ENCODE assay signal across 17 cellular contexts in genomic region chr3:61961882-61962281, GRCh38.
DNase-seq lines count a peak whose midpoint lies in the region; ATAC-seq and TF ChIP-seq lines count a peak whose summit lies in the region.
"Had no signal": no experiment of that assay in that cellular context is flagged by ENCODE, and none has a peak within 500 bp of the region (broad histone marks: within the 10 kb centered on the region; RNA-seq: fewer than 3 reads in every experiment).

No MANE protein-coding gene starts in this region.

- CTCF ChIA-PET in WTC11 (lab: Charles Lee): interaction anchor here (1.8 kb wide), 1 partner anchor 25 kb away, joined by 11 read pairs; no protein-coding TSS in a partner anchor

- H3K4me2 ChIP-seq in neural cell (ENCODE audit: low read length): no peak overlapping the region
- no peak overlapping the region for H3K4me2 ChIP-seq in hepatocyte
- H3K4me2 ChIP-seq: BLaER1 had no signal

- WGBS in hepatocyte (ENCODE audit: low lambda C conversion rate, missing lambda C conversion rate): 65% methylated on average over 4 of the region's 4 CpGs

- no peak overlapping the region for H3K4me3 Mint-ChIP-seq in WTC11
- H3K4me3 Mint-ChIP-seq: CD8-positive, alpha-beta memory T cell had no signal

- H2AFZ ChIP-seq in neural cell (ENCODE audit: low read depth, low read length) (no peak overlapping the region), hepatocyte (no peak overlapping the region)

- H3F3A ChIP-seq in neural cell (ENCODE audit: insufficient read depth, low read length, poor library complexity, severe bottlenecking): no peaks in the 10 kb centered on the region

- H3K9me2 ChIP-seq in neural cell (ENCODE audit: insufficient read depth, low read length): no peaks in the 10 kb centered on the region
- no peaks in the 10 kb centered on the region for H3K9me2 ChIP-seq in hepatocyte (replicated peaks; ENCODE audit: insufficient read depth)

- POLR2A ChIA-PET in WTC11 (lab: Charles Lee): no interaction called here

- peaks cover 67% of the 10 kb centered on the region for H3K4me1 Mint-ChIP-seq in WTC11
- H3K4me1 Mint-ChIP-seq: CD8-positive, alpha-beta memory T cell had no signal

- H3K36me3 Mint-ChIP-seq in WTC11: no peaks in the 10 kb centered on the region
- H3K36me3 Mint-ChIP-seq: CD8-positive, alpha-beta memory T cell had no signal

- H3K27ac Mint-ChIP-seq in WTC11: peak overlapping the region; percentile 17; the same call in 1 of the 2 replicates
- H3K27ac Mint-ChIP-seq: CD8-positive, alpha-beta memory T cell had no signal

- DNase-seq in D341Med (ENCODE audit: low spot score) (peak; percentile 57), NCI-H524 (lab: John Stamatoyannopoulos, UW) (peak; percentile 46 to 87), WTC11 (ENCODE audit: low spot score) (no peak), GOT3 (lab: John Stamatoyannopoulos, UW) (no peak), hepatocyte (ENCODE audit: low spot score) (no peak), activated T-cell treated with anti-CD3 and anti-CD28 coated beads for 4 hours (no peak)
- no peak for DNase-seq in stimulated activated CD8-positive, alpha-beta memory T cell treated with anti-CD3 and anti-CD28 coated beads, Interleukin-4, amount 100 ng/mL, for 48 hours
- DNase-seq: 8988T; AML-193; Caco-2; CD8-positive, alpha-beta memory T cell; DMS 273 treated with DMSO at 0.1 percent for 48 hours; DMS79 had no signal

- no peaks in the 10 kb centered on the region for H3K4me1 ChIP-seq in hepatocyte (ENCODE audit: insufficient read depth)
- H3K4me1 ChIP-seq: BLaER1 had no signal

- no peak for TF ChIP-seq CTCF in WTC11 (IDR thresholded peaks at IDR 0.05)
- TF ChIP-seq CTCF in neural cell (IDR thresholded peaks at IDR 0.05; ENCODE audit: poor library complexity, severe bottlenecking): no peak
- no peak for TF ChIP-seq CTCF in hepatocyte (IDR thresholded peaks at IDR 0.05; ENCODE audit: poor library complexity)

- no peaks in the 10 kb centered on the region for H3K9me3 ChIP-seq in neural cell (ENCODE audit: low read length)
- H3K9me3 ChIP-seq in hepatocyte (ENCODE audit: low read depth): no peaks in the 10 kb centered on the region
- H3K9me3 ChIP-seq: BLaER1, Caco-2 had no signal

- H3K4me3 ChIP-seq in neural cell (ENCODE audit: low read length) (no peak overlapping the region), hepatocyte (no peak overlapping the region)
- H3K4me3 ChIP-seq: BLaER1, GM12878 had no signal

- H3K27me3 Mint-ChIP-seq in WTC11 (ENCODE audit: low read depth): no peaks in the 10 kb centered on the region
- H3K27me3 Mint-ChIP-seq: CD8-positive, alpha-beta memory T cell had no signal

- no peak for TF ChIP-seq RAD21 in neural cell (conservative IDR thresholded peaks at IDR 0.05)

- no peaks in the 10 kb centered on the region for H3K27me3 ChIP-seq in neural cell (ENCODE audit: insufficient read depth, low read depth, low read length)
- H3K27me3 ChIP-seq in hepatocyte: no peaks in the 10 kb centered on the region
- H3K27me3 ChIP-seq: BLaER1 had no signal

- H4K20me1 ChIP-seq in neural cell (ENCODE audit: insufficient read depth) (no peaks in the 10 kb centered on the region), hepatocyte (ENCODE audit: insufficient read depth, poor library complexity, severe bottlenecking) (peaks cover 4% of the 10 kb centered on the region)
- H4K20me1 ChIP-seq: BLaER1 had no signal

- H3K9me3 Mint-ChIP-seq in WTC11: no peaks in the 10 kb centered on the region

- ATAC-seq in WTC11: no peak
- ATAC-seq: GM12878, HCT116 had no signal

- H3K27ac ChIP-seq in neural cell (ENCODE audit: low read length): peak overlapping the region; percentile 3
- H3K27ac ChIP-seq in hepatocyte: no peak overlapping the region
- H3K27ac ChIP-seq: BLaER1 had no signal

- H3K36me3 ChIP-seq in neural cell (ENCODE audit: insufficient read depth, low read length): no peaks in the 10 kb centered on the region
- no peaks in the 10 kb centered on the region for H3K36me3 ChIP-seq in hepatocyte (replicated peaks; ENCODE audit: insufficient read depth, low read depth)
- H3K36me3 ChIP-seq: BLaER1 had no signal

- no peak for TF ChIP-seq EP300 in neural cell (conservative IDR thresholded peaks at IDR 0.05; ENCODE audit: poor library complexity, severe bottlenecking)

- no peaks in the 10 kb centered on the region for H3K79me2 ChIP-seq in neural cell (replicated peaks; ENCODE audit: insufficient read depth, low read length)
- peaks cover 7% of the 10 kb centered on the region for H3K79me2 ChIP-seq in hepatocyte

- H3K9ac ChIP-seq in neural cell (ENCODE audit: low read length): no peak overlapping the region
- H3K9ac ChIP-seq: BLaER1 had no signal

TF ChIP-seq in WTC11, 78 proteins besides CTCF, POLR2A, EP300 and RAD21:
- no peak for TF ChIP-seq HMGXB4 (CRISPR knock-in tag; IDR thresholded peaks at IDR 0.05)
- no peak for TF ChIP-seq SOX15 (CRISPR knock-in tag; IDR thresholded peaks at IDR 0.05)

TF ChIP-seq in neural cell, 6 proteins besides CTCF, POLR2A, EP300 and RAD21:
- TF ChIP-seq TAF1 (IDR thresholded peaks at IDR 0.05; ENCODE audit: low read depth): no peak
- no peak for TF ChIP-seq MXI1 (conservative IDR thresholded peaks at IDR 0.05; ENCODE audit: poor library complexity, severe bottlenecking)
- TF ChIP-seq REST (IDR thresholded peaks at IDR 0.05; ENCODE audit: borderline replicate concordance): no peak
- no peak for TF ChIP-seq EZH2 (IDR thresholded peaks at IDR 0.05; ENCODE audit: borderline replicate concordance, insufficient read depth, low read length, poor library complexity, severe bottlenecking)
- no peak for TF ChIP-seq POLR2AphosphoS5 (IDR thresholded peaks at IDR 0.05)
- no peak for TF ChIP-seq SMC3 (conservative IDR thresholded peaks at IDR 0.05; ENCODE audit: poor library complexity)
TF ChIP-seq in neural cell: peak in this region for 0.

Comparison
In these comparisons a context has a peak if more than half of its experiments do, and no peak if none do; other contexts are left out.
1. DNase-seq: peak in D341Med (single experiment) and NCI-H524 (2 of 2); none in WTC11 (single experiment), stimulated activated CD8-positive, alpha-beta memory T cell treated with anti-CD3 and anti-CD28 coated beads, Interleukin-4, amount 100 ng/mL, for 48 hours (single experiment), GOT3 (single experiment), hepatocyte (single experiment) and activated T-cell treated with anti-CD3 and anti-CD28 coated beads for 4 hours (single experiment).